8 cellular contexts compared by ENCODE assay signal in genomic region chr1:198465201-198466144, GRCh38.
A peak's percentile ranks its signal among the peaks of the same experiment; 100 is the strongest.
DNase-seq lines count a peak whose midpoint lies in the region; ATAC-seq and TF ChIP-seq lines count a peak whose summit lies in the region.

No MANE protein-coding gene starts in this region.

- H3K4me1 ChIP-seq in adrenal gland (replicated peaks in 1 of 2) (no peaks in the 10 kb centered on the region), right cardiac atrium (ENCODE audit: control insufficient read depth, insufficient read depth, low read length) (no peaks in the 10 kb centered on the region), gastrocnemius medialis (no peaks in the 10 kb centered on the region)

- WGBS in adrenal gland, 4 donors, result 26 to 38% (median 31%) methylated on average over 3 of the region's 3 CpGs
- 36% methylated on average over 3 of the region's 3 CpGs for WGBS in right cardiac atrium

- no peaks in the 10 kb centered on the region for H3K27me3 ChIP-seq in adrenal gland
- no peaks in the 10 kb centered on the region for H3K27me3 ChIP-seq in right cardiac atrium (ENCODE audit: control insufficient read depth, insufficient read depth)
- no peaks in the 10 kb centered on the region for H3K27me3 ChIP-seq in gastrocnemius medialis

- H3K36me3 ChIP-seq in adrenal gland (replicated peaks in 1 of 2) (no peaks in the 10 kb centered on the region), gastrocnemius medialis (no peaks in the 10 kb centered on the region)

- no peaks in the 10 kb centered on the region for H3K9me3 ChIP-seq in adrenal gland (replicated peaks in 1 of 3)
- H3K9me3 ChIP-seq in right cardiac atrium (ENCODE audit: control insufficient read depth, low read length), result no peaks in the 10 kb centered on the region
- H3K9me3 ChIP-seq in gastrocnemius medialis, result no peaks in the 10 kb centered on the region

- in situ Hi-C loops in gastrocnemius medialis (cut with MboI; ENCODE audit: low sequenced_read_pairs in 4 of 4), result loop anchor here in 3 of 4 donors (10.0 to 25.0 kb wide), 2 partner anchors 378 to 381 kb away; no protein-coding TSS in a partner anchor

- TF ChIP-seq CTCF in adrenal gland (IDR thresholded peaks at IDR 0.05) (peak; percentile 59 to 82 (median 68)), gastrocnemius medialis (IDR thresholded peaks at IDR 0.05 in 4 of 5, conservative IDR thresholded peaks at IDR 0.05 in 1 of 5) (peak in 4 of 5 experiments; percentile 29 to 57 (median 39))

- no peak for DNase-seq in activated CD4-positive, CD25-positive, alpha-beta regulatory T cell treated with anti-CD3 and anti-CD28 coated beads, Interleukin-2, amount 50 U/mL, for 72 hours
- DNase-seq in NCI-H2196 treated with DMSO at 0.1 percent for 48 hours (lab: John Stamatoyannopoulos, UW; ENCODE audit: unreplicated experiment) (peak; percentile 11), adrenal gland (no peak), right cardiac atrium (no peak), gastrocnemius medialis (no peak)

- H3K27ac ChIP-seq in adrenal gland, result no peak overlapping the region
- H3K27ac ChIP-seq in right cardiac atrium (ENCODE audit: low read length), result no peak overlapping the region
- H3K27ac ChIP-seq in gastrocnemius medialis, result no peak overlapping the region

- TF ChIP-seq POLR2A in adrenal gland (IDR thresholded peaks at IDR 0.05), result no peak
- no peak for TF ChIP-seq POLR2A in gastrocnemius medialis (IDR thresholded peaks at IDR 0.05)

- intact Hi-C loops in adrenal gland (cut with DNase I), result loop anchor here (10.0 kb wide), 2 partner anchors 381 to 851 kb away; no protein-coding TSS in a partner anchor
- intact Hi-C loops in right cardiac atrium (cut with DNase I), result loop anchor here in 3 of 4 donors (5.0 to 10.0 kb wide), 4 partner anchors 371 to 393 kb away; no protein-coding TSS in a partner anchor
- intact Hi-C loops in gastrocnemius medialis (cut with DNase I; ENCODE audit: low total_unique reads), result loop anchor here (10.0 kb wide), 1 partner anchor 851 kb away; no protein-coding TSS in a partner anchor

- peak; percentile 49 to 54 for ATAC-seq in activated CD4-positive, CD25-positive, alpha-beta regulatory T cell treated with anti-CD3 and anti-CD28 coated beads, Interleukin-2, amount 50 U/mL, for 24 hours
- peak; percentile 80 for ATAC-seq in HG02798 (IDR thresholded peaks at IDR 0.05; ENCODE audit: poor library complexity, unreplicated experiment)
- ATAC-seq in right cardiac atrium, result peak; percentile 56 to 57
- ATAC-seq in gastrocnemius medialis, result no peak
- no peak for ATAC-seq in GM19467 (IDR thresholded peaks at IDR 0.05; ENCODE audit: unreplicated experiment)

- H3K4me3 ChIP-seq in adrenal gland (no peak overlapping the region), right cardiac atrium (ENCODE audit: low read length) (no peak overlapping the region), gastrocnemius medialis (no peak overlapping the region)

Comparison
In these comparisons a context has a peak if more than half of its experiments do, and no peak if none do; other contexts are left out.
1. ATAC-seq: peak in activated CD4-positive, CD25-positive, alpha-beta regulatory T cell treated with anti-CD3 and anti-CD28 coated beads, Interleukin-2, amount 50 U/mL, for 24 hours (2 of 2), HG02798 (single experiment) and right cardiac atrium (2 of 2); none in gastrocnemius medialis (0 of 2) and GM19467 (single experiment).